Comparison of ENCODE assay signal across 1 cellular context in the genomic region with DNA sequence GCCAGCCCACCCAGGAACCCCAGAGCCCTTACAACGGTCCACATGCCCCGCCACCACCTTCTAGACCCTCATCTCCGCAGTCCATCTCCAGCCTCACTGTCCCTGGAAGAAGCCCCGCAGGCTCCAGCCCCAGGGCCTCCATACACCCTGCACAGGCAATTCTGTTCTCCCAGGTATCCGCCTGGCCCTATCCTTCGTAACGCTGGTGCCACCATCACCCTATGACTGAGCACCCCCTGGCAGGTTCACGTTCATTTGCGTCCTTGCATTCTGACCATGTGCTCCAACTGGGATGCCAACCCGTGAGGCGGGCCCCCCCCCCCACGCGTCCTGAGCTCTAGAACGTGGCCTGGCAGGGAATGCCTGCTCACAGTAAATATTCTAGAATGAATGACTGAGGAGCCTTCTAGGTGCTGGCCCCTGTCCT.
TF ChIP-seq lines count a peak whose summit lies in the region.

No MANE protein-coding gene starts in this region.

TF ChIP-seq in HCT116, 20 proteins besides CTCF, POLR2A, EP300 and RAD21 (continued from another document):
- TF ChIP-seq, protein P1, sequence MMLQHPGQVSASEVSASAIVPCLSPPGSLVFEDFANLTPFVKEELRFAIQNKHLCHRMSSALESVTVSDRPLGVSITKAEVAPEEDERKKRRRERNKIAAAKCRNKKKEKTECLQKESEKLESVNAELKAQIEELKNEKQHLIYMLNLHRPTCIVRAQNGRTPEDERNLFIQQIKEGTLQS (IDR thresholded peaks at IDR 0.05): no peak
- TF ChIP-seq, protein P2, sequence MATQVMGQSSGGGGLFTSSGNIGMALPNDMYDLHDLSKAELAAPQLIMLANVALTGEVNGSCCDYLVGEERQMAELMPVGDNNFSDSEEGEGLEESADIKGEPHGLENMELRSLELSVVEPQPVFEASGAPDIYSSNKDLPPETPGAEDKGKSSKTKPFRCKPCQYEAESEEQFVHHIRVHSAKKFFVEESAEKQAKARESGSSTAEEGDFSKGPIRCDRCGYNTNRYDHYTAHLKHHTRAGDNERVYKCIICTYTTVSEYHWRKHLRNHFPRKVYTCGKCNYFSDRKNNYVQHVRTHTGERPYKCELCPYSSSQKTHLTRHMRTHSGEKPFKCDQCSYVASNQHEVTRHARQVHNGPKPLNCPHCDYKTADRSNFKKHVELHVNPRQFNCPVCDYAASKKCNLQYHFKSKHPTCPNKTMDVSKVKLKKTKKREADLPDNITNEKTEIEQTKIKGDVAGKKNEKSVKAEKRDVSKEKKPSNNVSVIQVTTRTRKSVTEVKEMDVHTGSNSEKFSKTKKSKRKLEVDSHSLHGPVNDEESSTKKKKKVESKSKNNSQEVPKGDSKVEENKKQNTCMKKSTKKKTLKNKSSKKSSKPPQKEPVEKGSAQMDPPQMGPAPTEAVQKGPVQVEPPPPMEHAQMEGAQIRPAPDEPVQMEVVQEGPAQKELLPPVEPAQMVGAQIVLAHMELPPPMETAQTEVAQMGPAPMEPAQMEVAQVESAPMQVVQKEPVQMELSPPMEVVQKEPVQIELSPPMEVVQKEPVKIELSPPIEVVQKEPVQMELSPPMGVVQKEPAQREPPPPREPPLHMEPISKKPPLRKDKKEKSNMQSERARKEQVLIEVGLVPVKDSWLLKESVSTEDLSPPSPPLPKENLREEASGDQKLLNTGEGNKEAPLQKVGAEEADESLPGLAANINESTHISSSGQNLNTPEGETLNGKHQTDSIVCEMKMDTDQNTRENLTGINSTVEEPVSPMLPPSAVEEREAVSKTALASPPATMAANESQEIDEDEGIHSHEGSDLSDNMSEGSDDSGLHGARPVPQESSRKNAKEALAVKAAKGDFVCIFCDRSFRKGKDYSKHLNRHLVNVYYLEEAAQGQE (IDR thresholded peaks at IDR 0.05; ENCODE audit: low read depth): no peak
- TF ChIP-seq POLR2AphosphoS5 (IDR thresholded peaks at IDR 0.05; ENCODE audit: low read depth, low read length) (no peak), ELF1 (IDR thresholded peaks at IDR 0.05; ENCODE audit: borderline replicate concordance, low read depth) (no peak), CEBPB (IDR thresholded peaks at IDR 0.05; ENCODE audit: low read depth) (no peak), SIN3A (IDR thresholded peaks at IDR 0.05; ENCODE audit: low read depth) (no peak), ZNF274 (IDR thresholded peaks at IDR 0.05; ENCODE audit: low read depth, low read length) (no peak)
TF ChIP-seq in HCT116: peak in this region for 0.
